Comparison of ENCODE assay signal across 1 cellular context in the genomic region with DNA sequence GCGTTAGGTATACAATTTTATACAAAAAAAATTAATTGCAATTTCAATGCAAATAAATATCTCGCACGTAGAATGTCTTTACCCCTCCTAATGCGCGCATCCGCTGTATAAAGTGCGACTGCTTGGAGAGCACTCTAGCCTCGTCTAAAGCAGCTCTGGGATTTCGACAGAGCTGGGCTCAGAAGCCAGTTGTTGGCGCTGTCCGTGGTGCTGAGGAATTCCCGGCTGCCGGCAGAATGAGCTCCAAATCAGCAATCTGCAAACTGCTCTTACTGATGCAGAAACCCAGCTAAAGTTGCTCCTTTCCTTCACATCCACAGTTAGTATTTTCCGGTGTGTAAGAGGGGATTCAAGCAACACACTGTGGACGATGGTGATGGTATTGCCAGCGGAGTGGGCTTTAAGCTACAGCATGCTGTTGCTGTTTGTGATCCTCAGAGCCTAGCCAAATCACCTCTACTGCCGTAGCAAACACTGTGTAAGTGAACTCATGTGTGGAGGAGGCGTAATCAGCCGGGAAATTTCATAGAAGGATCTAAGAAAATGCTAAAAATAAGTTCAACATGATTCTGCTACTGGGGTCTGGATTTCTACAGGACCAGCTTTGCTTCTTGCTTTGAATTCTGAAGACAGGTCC.
TF ChIP-seq lines count a peak whose summit lies in the region.

A gene (plus strand): TSS at position 137 of the 637 bp plus-strand sequence. CDS start 3,140 bp downstream, outside the sequence.

TF ChIP-seq in HepG2, 621 proteins besides CTCF, POLR2A, EP300 and RAD21 (continued from another document and continues in another):
- TF ChIP-seq ZNF230 (CRISPR knock-in tag; IDR thresholded peaks at IDR 0.05) (peak; percentile 60; the same call in 1 of the 2 replicates), PHF21A (CRISPR knock-in tag; IDR thresholded peaks at IDR 0.05) (no peak), REPIN1 (CRISPR knock-in tag; IDR thresholded peaks at IDR 0.05; ENCODE audit: borderline replicate concordance, low read depth) (peak; percentile 81; the same call in 1 of the 2 replicates), SNRNP70 (IDR thresholded peaks at IDR 0.05; ENCODE audit: low read depth, low read length) (no peak), GATA4 (IDR thresholded peaks at IDR 0.05; ENCODE audit: borderline replicate concordance, low read depth) (no peak), FIP1L1 (IDR thresholded peaks at IDR 0.05; ENCODE audit: borderline replicate concordance, insufficient read depth, low read depth, low read length) (no peak), MBD4 (IDR thresholded peaks at IDR 0.05; ENCODE audit: borderline replicate concordance, low read length) (no peak), NONO (IDR thresholded peaks at IDR 0.05) (no peak), NONO (CRISPR knock-in tag; conservative IDR thresholded peaks at IDR 0.05) (no peak), ZNF614 (CRISPR knock-in tag; IDR thresholded peaks at IDR 0.05; ENCODE audit: borderline replicate concordance) (peak; percentile 72; the same call in 1 of the 2 replicates), SMC3 (IDR thresholded peaks at IDR 0.05; ENCODE audit: low read length) (peak; percentile 5; the same call in 1 of the 2 replicates), FOXM1 (CRISPR knock-in tag; IDR thresholded peaks at IDR 0.05) (0 out of 2 replicates have a peak, but pooled peaks have one; percentile 47), ZFP37 (CRISPR knock-in tag; IDR thresholded peaks at IDR 0.05; ENCODE audit: borderline replicate concordance) (peak; percentile 98), HNRNPLL (IDR thresholded peaks at IDR 0.05; ENCODE audit: low read depth, low read length, poor library complexity, severe bottlenecking) (no peak), TEAD2 (CRISPR knock-in tag; IDR thresholded peaks at IDR 0.05) (peak; percentile 88), ZNF703 (CRISPR knock-in tag; IDR thresholded peaks at IDR 0.05; ENCODE audit: borderline replicate concordance) (no peak), REXO4 (CRISPR knock-in tag; IDR thresholded peaks at IDR 0.05; ENCODE audit: borderline replicate concordance) (no peak), ZFX (CRISPR knock-in tag; IDR thresholded peaks at IDR 0.05; ENCODE audit: low read depth) (no peak), AGO2 (optimal IDR thresholded peaks at IDR 0.05; ENCODE audit: low read depth, low read length) (no peak), ZSCAN20 (CRISPR knock-in tag; IDR thresholded peaks at IDR 0.05; ENCODE audit: borderline replicate concordance) (peak; percentile 94), TCF12 (IDR thresholded peaks at IDR 0.05) (no peak), TCF12 (CRISPR knock-in tag; IDR thresholded peaks at IDR 0.05) (no peak), KDM5B (CRISPR knock-in tag; IDR thresholded peaks at IDR 0.05; ENCODE audit: borderline replicate concordance) (peak; percentile 72; the same call in 1 of the 2 replicates), NCOA1 (CRISPR knock-in tag; IDR thresholded peaks at IDR 0.05) (no peak), ZNF143 (CRISPR knock-in tag; IDR thresholded peaks at IDR 0.05) (peak; percentile 48; the same call in 1 of the 2 replicates), POLR2AphosphoS5 (IDR thresholded peaks at IDR 0.05; ENCODE audit: low read depth, low read length) (no peak), PHB2 (IDR thresholded peaks at IDR 0.05; ENCODE audit: partially characterized antibody) (no peak), ZNF709 (CRISPR knock-in tag; IDR thresholded peaks at IDR 0.05) (no peak), ZFP41 (CRISPR knock-in tag; IDR thresholded peaks at IDR 0.05; ENCODE audit: borderline replicate concordance) (no peak), ZIK1 (CRISPR knock-in tag; IDR thresholded peaks at IDR 0.05; ENCODE audit: borderline replicate concordance, low read depth) (peak; percentile 86; the same call in 1 of the 2 replicates), ZKSCAN8 (CRISPR knock-in tag; IDR thresholded peaks at IDR 0.05; ENCODE audit: borderline replicate concordance) (0 out of 2 replicates have a peak, but pooled peaks have one; percentile 59), GABPB1 (CRISPR knock-in tag; IDR thresholded peaks at IDR 0.05) (peak; percentile 46; the same call in 1 of the 2 replicates), JDP2 (CRISPR knock-in tag; IDR thresholded peaks at IDR 0.05; ENCODE audit: borderline replicate concordance) (no peak)
- TF ChIP-seq, protein P1, sequence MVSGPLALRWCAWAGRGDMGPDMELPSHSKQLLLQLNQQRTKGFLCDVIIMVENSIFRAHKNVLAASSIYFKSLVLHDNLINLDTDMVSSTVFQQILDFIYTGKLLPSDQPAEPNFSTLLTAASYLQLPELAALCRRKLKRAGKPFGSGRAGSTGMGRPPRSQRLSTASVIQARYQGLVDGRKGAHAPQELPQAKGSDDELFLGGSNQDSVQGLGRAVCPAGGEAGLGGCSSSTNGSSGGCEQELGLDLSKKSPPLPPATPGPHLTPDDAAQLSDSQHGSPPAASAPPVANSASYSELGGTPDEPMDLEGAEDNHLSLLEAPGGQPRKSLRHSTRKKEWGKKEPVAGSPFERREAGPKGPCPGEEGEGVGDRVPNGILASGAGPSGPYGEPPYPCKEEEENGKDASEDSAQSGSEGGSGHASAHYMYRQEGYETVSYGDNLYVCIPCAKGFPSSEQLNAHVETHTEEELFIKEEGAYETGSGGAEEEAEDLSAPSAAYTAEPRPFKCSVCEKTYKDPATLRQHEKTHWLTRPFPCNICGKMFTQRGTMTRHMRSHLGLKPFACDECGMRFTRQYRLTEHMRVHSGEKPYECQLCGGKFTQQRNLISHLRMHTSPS (CRISPR knock-in tag; IDR thresholded peaks at IDR 0.05; ENCODE audit: low read depth), result no peak
- TF ChIP-seq, protein P2, sequence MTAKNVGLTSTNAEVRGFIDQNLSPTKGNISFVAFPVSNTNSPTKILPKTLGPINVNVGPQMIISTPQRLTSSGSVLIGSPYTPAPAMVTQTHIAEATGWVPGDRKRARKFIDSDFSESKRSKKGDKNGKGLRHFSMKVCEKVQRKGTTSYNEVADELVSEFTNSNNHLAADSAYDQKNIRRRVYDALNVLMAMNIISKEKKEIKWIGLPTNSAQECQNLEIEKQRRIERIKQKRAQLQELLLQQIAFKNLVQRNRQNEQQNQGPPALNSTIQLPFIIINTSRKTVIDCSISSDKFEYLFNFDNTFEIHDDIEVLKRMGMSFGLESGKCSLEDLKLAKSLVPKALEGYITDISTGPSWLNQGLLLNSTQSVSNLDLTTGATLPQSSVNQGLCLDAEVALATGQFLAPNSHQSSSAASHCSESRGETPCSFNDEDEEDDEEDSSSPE (CRISPR knock-in tag; IDR thresholded peaks at IDR 0.05), result 0 out of 2 replicates have a peak, but pooled peaks have one; percentile 32
- TF ChIP-seq, protein P3, sequence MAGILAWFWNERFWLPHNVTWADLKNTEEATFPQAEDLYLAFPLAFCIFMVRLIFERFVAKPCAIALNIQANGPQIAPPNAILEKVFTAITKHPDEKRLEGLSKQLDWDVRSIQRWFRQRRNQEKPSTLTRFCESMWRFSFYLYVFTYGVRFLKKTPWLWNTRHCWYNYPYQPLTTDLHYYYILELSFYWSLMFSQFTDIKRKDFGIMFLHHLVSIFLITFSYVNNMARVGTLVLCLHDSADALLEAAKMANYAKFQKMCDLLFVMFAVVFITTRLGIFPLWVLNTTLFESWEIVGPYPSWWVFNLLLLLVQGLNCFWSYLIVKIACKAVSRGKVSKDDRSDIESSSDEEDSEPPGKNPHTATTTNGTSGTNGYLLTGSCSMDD (CRISPR knock-in tag; IDR thresholded peaks at IDR 0.05), result no peak; the same call in 1 of the 2 replicates
- TF ChIP-seq, protein P4, sequence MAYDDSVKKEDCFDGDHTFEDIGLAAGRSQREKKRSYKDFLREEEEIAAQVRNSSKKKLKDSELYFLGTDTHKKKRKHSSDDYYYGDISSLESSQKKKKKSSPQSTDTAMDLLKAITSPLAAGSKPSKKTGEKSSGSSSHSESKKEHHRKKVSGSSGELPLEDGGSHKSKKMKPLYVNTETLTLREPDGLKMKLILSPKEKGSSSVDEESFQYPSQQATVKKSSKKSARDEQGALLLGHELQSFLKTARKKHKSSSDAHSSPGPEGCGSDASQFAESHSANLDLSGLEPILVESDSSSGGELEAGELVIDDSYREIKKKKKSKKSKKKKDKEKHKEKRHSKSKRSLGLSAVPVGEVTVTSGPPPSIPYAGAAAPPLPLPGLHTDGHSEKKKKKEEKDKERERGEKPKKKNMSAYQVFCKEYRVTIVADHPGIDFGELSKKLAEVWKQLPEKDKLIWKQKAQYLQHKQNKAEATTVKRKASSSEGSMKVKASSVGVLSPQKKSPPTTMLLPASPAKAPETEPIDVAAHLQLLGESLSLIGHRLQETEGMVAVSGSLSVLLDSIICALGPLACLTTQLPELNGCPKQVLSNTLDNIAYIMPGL (CRISPR knock-in tag; IDR thresholded peaks at IDR 0.05; ENCODE audit: borderline replicate concordance in 1 of 2, low read depth in 1 of 2), result 0 out of 4 replicates have a peak, but pooled peaks of 1 of the 2 experiments have one; percentile 48
- TF ChIP-seq, protein P5, sequence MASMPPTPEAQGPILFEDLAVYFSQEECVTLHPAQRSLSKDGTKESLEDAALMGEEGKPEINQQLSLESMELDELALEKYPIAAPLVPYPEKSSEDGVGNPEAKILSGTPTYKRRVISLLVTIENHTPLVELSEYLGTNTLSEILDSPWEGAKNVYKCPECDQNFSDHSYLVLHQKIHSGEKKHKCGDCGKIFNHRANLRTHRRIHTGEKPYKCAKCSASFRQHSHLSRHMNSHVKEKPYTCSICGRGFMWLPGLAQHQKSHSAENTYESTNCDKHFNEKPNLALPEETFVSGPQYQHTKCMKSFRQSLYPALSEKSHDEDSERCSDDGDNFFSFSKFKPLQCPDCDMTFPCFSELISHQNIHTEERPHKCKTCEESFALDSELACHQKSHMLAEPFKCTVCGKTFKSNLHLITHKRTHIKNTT (CRISPR knock-in tag; IDR thresholded peaks at IDR 0.05), result no peak
- TF ChIP-seq, protein P6, sequence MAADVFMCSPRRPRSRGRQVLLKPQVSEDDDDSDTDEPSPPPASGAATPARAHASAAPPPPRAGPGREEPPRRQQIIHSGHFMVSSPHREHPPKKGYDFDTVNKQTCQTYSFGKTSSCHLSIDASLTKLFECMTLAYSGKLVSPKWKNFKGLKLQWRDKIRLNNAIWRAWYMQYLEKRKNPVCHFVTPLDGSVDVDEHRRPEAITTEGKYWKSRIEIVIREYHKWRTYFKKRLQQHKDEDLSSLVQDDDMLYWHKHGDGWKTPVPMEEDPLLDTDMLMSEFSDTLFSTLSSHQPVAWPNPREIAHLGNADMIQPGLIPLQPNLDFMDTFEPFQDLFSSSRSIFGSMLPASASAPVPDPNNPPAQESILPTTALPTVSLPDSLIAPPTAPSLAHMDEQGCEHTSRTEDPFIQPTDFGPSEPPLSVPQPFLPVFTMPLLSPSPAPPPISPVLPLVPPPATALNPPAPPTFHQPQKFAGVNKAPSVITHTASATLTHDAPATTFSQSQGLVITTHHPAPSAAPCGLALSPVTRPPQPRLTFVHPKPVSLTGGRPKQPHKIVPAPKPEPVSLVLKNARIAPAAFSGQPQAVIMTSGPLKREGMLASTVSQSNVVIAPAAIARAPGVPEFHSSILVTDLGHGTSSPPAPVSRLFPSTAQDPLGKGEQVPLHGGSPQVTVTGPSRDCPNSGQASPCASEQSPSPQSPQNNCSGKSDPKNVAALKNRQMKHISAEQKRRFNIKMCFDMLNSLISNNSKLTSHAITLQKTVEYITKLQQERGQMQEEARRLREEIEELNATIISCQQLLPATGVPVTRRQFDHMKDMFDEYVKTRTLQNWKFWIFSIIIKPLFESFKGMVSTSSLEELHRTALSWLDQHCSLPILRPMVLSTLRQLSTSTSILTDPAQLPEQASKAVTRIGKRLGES (CRISPR knock-in tag; IDR thresholded peaks at IDR 0.05; ENCODE audit: borderline replicate concordance), result peak; percentile 88
- TF ChIP-seq, protein P7, sequence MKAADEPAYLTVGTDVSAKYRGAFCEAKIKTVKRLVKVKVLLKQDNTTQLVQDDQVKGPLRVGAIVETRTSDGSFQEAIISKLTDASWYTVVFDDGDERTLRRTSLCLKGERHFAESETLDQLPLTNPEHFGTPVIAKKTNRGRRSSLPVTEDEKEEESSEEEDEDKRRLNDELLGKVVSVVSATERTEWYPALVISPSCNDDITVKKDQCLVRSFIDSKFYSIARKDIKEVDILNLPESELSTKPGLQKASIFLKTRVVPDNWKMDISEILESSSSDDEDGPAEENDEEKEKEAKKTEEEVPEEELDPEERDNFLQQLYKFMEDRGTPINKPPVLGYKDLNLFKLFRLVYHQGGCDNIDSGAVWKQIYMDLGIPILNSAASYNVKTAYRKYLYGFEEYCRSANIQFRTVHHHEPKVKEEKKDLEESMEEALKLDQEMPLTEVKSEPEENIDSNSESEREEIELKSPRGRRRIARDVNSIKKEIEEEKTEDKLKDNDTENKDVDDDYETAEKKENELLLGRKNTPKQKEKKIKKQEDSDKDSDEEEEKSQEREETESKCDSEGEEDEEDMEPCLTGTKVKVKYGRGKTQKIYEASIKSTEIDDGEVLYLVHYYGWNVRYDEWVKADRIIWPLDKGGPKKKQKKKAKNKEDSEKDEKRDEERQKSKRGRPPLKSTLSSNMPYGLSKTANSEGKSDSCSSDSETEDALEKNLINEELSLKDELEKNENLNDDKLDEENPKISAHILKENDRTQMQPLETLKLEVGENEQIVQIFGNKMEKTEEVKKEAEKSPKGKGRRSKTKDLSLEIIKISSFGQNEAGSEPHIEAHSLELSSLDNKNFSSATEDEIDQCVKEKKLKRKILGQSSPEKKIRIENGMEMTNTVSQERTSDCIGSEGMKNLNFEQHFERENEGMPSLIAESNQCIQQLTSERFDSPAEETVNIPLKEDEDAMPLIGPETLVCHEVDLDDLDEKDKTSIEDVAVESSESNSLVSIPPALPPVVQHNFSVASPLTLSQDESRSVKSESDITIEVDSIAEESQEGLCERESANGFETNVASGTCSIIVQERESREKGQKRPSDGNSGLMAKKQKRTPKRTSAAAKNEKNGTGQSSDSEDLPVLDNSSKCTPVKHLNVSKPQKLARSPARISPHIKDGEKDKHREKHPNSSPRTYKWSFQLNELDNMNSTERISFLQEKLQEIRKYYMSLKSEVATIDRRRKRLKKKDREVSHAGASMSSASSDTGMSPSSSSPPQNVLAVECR (CRISPR knock-in tag; IDR thresholded peaks at IDR 0.05; ENCODE audit: borderline replicate concordance), result no peak; the same call in 1 of the 2 replicates
- TF ChIP-seq, protein P8, sequence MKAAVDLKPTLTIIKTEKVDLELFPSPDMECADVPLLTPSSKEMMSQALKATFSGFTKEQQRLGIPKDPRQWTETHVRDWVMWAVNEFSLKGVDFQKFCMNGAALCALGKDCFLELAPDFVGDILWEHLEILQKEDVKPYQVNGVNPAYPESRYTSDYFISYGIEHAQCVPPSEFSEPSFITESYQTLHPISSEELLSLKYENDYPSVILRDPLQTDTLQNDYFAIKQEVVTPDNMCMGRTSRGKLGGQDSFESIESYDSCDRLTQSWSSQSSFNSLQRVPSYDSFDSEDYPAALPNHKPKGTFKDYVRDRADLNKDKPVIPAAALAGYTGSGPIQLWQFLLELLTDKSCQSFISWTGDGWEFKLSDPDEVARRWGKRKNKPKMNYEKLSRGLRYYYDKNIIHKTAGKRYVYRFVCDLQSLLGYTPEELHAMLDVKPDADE (CRISPR knock-in tag; IDR thresholded peaks at IDR 0.05), result 0 out of 2 replicates have a peak, but pooled peaks have one; percentile 79
- TF ChIP-seq, protein P9, sequence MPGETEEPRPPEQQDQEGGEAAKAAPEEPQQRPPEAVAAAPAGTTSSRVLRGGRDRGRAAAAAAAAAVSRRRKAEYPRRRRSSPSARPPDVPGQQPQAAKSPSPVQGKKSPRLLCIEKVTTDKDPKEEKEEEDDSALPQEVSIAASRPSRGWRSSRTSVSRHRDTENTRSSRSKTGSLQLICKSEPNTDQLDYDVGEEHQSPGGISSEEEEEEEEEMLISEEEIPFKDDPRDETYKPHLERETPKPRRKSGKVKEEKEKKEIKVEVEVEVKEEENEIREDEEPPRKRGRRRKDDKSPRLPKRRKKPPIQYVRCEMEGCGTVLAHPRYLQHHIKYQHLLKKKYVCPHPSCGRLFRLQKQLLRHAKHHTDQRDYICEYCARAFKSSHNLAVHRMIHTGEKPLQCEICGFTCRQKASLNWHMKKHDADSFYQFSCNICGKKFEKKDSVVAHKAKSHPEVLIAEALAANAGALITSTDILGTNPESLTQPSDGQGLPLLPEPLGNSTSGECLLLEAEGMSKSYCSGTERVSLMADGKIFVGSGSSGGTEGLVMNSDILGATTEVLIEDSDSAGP (CRISPR knock-in tag; IDR thresholded peaks at IDR 0.05; ENCODE audit: borderline replicate concordance), result peak; percentile 24; the same call in 1 of the 2 replicates
